Comparison of ENCODE assay signal across 9 cellular contexts in the genomic region with DNA sequence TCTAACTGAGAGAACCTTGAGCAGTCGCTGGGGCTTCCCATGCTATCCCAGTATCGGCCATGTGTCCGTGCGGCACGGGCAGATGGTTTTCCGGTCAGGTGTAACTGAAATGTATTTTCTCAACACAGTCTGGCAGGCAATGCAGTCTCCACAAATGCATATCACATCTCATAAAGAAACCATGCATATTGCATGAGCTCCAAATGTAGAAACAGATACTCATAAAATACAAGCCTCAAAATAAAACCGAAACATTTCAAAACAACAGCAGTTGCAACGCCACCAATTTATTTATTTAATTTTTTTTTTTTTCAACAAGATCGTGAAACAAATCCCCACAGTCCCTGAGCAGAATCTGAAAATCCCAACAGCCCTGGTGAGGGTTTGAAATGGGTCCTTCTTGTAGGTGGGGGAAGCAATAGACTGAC.
DNase-seq lines count a peak whose midpoint lies in the region; ATAC-seq, FAIRE-seq and TF ChIP-seq lines count a peak whose summit lies in the region.
"Had no signal": no experiment of that assay in that cellular context is flagged by ENCODE, and none has a peak within 500 bp of the region (broad histone marks: within the 10 kb centered on the region; RNA-seq: fewer than 3 reads in every experiment).

No MANE protein-coding gene starts in this region.

- no peaks in the 10 kb centered on the region for H3K27me3 ChIP-seq in GM12878 (replicated peaks in 1 of 2; ENCODE audit: control insufficient read depth in 2 of 2, insufficient read depth in 2 of 2, low read length in 1 of 2)
- H3K27me3 ChIP-seq in tibial artery = no peaks in the 10 kb centered on the region
- H3K27me3 ChIP-seq: tibial nerve had no signal

- SMC1A ChIA-PET in GM12878 (lab: Charles Lee; ENCODE audit: uncharacterized antibody, unreplicated experiment) = interaction anchor here (0.7 to 5.2 kb wide), 21 partner anchors 9 to 537 kb away, joined by 3 to 92 read pairs (median 5); no protein-coding TSS in a partner anchor

- intact Hi-C loops in GM12878 (cut with micrococcal nuclease; ENCODE audit: unreplicated experiment) = loop anchor here (2.0 to 10.0 kb wide), 4 partner anchors 39 to 679 kb away; no protein-coding TSS in a partner anchor
- intact Hi-C loops in tibial artery (cut with DNase I; ENCODE audit: low total_unique reads) = no loop called here

- no peaks in the 10 kb centered on the region; a peak in 2 of 4 replicates for H3K36me3 ChIP-seq in GM12878 (ENCODE audit: control insufficient read depth in 2 of 2, insufficient read depth in 2 of 2, low read length in 1 of 2)
- no peaks in the 10 kb centered on the region for H3K36me3 ChIP-seq in tibial artery
- H3K36me3 ChIP-seq: tibial nerve had no signal

- H3K4me1 ChIP-seq in GM12878 (ENCODE audit: control insufficient read depth, insufficient read depth, low read length) (peaks cover 51% of the 10 kb centered on the region), tibial artery (peaks cover 0 to 10% (median 4%) of the 10 kb centered on the region in 4 donors)

- H3K27ac ChIP-seq in GM12878 (ENCODE audit: control insufficient read depth, insufficient read depth) (peak overlapping the region; percentile 75), tibial artery (no peak overlapping the region)
- H3K27ac ChIP-seq: tibial nerve had no signal

- no peaks in the 10 kb centered on the region for H4K20me1 ChIP-seq in GM12878 (ENCODE audit: control insufficient read depth, insufficient read depth)

- no peaks in the 10 kb centered on the region; the same call in 1 of the 3 replicates for H3K9me3 ChIP-seq in GM12878 (replicated peaks; ENCODE audit: control insufficient read depth, insufficient read depth, low read length)
- no peaks in the 10 kb centered on the region for H3K9me3 ChIP-seq in tibial artery
- H3K9me3 ChIP-seq: tibial nerve had no signal

- DNase-seq in GM12892 (ENCODE audit: insufficient read length) (no peak), GM12878 (ENCODE audit: low read depth, low spot score) (peak; percentile 85), tibial artery (no peak), NCI-H1417 (lab: John Stamatoyannopoulos, UW) (no peak), NCI-H748 (lab: John Stamatoyannopoulos, UW; ENCODE audit: unreplicated experiment) (no peak), inferior parietal cortex (ENCODE audit: extremely low spot score) (no peak)

- TF ChIP-seq POLR2A in GM12892 (IDR thresholded peaks at IDR 0.05; ENCODE audit: low read depth, low read length) (no peak), GM12878 (IDR thresholded peaks at IDR 0.05; ENCODE audit: low read depth, low read length) (no peak)

- in situ Hi-C loops in GM12878 (cut with MboI) = no loop called here

- H3K9ac ChIP-seq in GM12878 (ENCODE audit: control insufficient read depth, insufficient read depth, low read length) = peak overlapping the region; percentile 17; the same call in 1 of the 2 replicates

- POLR2A ChIA-PET in GM12878 (lab: Charles Lee) = interaction anchor here (0.6 to 2.8 kb wide), 10 partner anchors 11 to 203 kb away, joined by 3 to 21 read pairs (median 6); no protein-coding TSS in a partner anchor

- H3K4me3 ChIP-seq in GM12878 (peak overlapping the region; percentile 31; the same call in 1 of the 2 replicates), tibial artery (no peak overlapping the region)
- H3K4me3 ChIP-seq: tibial nerve had no signal

- BruUV-seq in GM12878 (replicated peaks; lab: Mats Ljungman, UMichigan) = no TSS peak

- no peak for TF ChIP-seq CTCF in GM12878 (IDR thresholded peaks at IDR 0.05 in 2 of 3, conservative IDR thresholded peaks at IDR 0.05 in 1 of 3; ENCODE audit: control insufficient read depth in 2 of 3, extremely low read depth in 1 of 3, insufficient read depth in 1 of 3, low read depth in 3 of 3, low read length in 3 of 3)
- no peak for TF ChIP-seq CTCF in tibial artery (IDR thresholded peaks at IDR 0.05)

- RAD21 ChIA-PET in GM12878 (lab: Charles Lee; ENCODE audit: unreplicated experiment) = interaction anchor here (0.7 to 5.4 kb wide), 18 partner anchors 9 to 672 kb away, joined by 3 to 27 read pairs (median 6); no protein-coding TSS in a partner anchor

- FAIRE-seq in GM12892 (lab: Jason Lieb, UNC) = peak; percentile 33
- no peak for FAIRE-seq in GM12878 (lab: Jason Lieb, UNC)

- peak in 1 of 2 experiments; percentile 66; a peak in 2 of 4 replicates for TF ChIP-seq EP300 in GM12878 (IDR thresholded peaks at IDR 0.05; ENCODE audit: borderline replicate concordance in 1 of 2, control insufficient read depth in 1 of 2, low read depth in 2 of 2, low read length in 2 of 2)

- peak overlapping the region; percentile 82 for H3K4me2 ChIP-seq in GM12878 (ENCODE audit: control insufficient read depth, insufficient read depth)

- no peaks in the 10 kb centered on the region; the same call in none of the 2 replicates for H3K79me2 ChIP-seq in GM12878 (ENCODE audit: control insufficient read depth, insufficient read depth, low read length)

- TF ChIP-seq RAD21 in GM12878 (IDR thresholded peaks at IDR 0.05; ENCODE audit: insufficient read depth, low read depth, low read length) = no peak

- WGBS in GM12878 (ENCODE audit: insufficient coverage, insufficient replicate concordance, low lambda C conversion rate, missing lambda C conversion rate) = 0% methylated on average over 9 of the region's 9 CpGs

- H2AFZ ChIP-seq in GM12878 (ENCODE audit: control insufficient read depth, low read depth, low read length) = no peak overlapping the region

- peak; percentile 45 for ATAC-seq in GM21423 (IDR thresholded peaks at IDR 0.05; ENCODE audit: unreplicated experiment)
- peak; percentile 52 for ATAC-seq in HG03342 (IDR thresholded peaks at IDR 0.05; ENCODE audit: unreplicated experiment)
- ATAC-seq in GM12878 = peak; percentile 82

- CTCF ChIA-PET in GM12878 (lab: Yijun Ruan, JAX) = interaction anchor here (0.5 to 6.1 kb wide), 14 partner anchors 9 to 670 kb away, joined by 3 to 47 read pairs (median 4); a partner anchor contains a TSS

TF ChIP-seq in GM12878, 131 proteins besides CTCF, POLR2A, EP300 and RAD21 (continues in another document):
- TF ChIP-seq NR2F1 (conservative IDR thresholded peaks at IDR 0.05) = no peak
- no peak for TF ChIP-seq SUPT20H (IDR thresholded peaks at IDR 0.05; ENCODE audit: borderline replicate concordance, control insufficient read depth, low read depth, low read length)
- TF ChIP-seq, protein P1, sequence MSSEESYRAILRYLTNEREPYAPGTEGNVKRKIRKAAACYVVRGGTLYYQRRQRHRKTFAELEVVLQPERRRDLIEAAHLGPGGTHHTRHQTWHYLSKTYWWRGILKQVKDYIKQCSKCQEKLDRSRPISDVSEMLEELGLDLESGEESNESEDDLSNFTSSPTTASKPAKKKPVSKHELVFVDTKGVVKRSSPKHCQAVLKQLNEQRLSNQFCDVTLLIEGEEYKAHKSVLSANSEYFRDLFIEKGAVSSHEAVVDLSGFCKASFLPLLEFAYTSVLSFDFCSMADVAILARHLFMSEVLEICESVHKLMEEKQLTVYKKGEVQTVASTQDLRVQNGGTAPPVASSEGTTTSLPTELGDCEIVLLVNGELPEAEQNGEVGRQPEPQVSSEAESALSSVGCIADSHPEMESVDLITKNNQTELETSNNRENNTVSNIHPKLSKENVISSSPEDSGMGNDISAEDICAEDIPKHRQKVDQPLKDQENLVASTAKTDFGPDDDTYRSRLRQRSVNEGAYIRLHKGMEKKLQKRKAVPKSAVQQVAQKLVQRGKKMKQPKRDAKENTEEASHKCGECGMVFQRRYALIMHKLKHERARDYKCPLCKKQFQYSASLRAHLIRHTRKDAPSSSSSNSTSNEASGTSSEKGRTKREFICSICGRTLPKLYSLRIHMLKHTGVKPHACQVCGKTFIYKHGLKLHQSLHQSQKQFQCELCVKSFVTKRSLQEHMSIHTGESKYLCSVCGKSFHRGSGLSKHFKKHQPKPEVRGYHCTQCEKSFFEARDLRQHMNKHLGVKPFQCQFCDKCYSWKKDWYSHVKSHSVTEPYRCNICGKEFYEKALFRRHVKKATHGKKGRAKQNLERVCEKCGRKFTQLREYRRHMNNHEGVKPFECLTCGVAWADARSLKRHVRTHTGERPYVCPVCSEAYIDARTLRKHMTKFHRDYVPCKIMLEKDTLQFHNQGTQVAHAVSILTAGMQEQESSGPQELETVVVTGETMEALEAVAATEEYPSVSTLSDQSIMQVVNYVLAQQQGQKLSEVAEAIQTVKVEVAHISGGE (CRISPR knock-in tag; IDR thresholded peaks at IDR 0.05) = no peak
- TF ChIP-seq, protein P2, sequence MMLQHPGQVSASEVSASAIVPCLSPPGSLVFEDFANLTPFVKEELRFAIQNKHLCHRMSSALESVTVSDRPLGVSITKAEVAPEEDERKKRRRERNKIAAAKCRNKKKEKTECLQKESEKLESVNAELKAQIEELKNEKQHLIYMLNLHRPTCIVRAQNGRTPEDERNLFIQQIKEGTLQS (IDR thresholded peaks at IDR 0.05; ENCODE audit: borderline replicate concordance, extremely low read depth, low read depth, low read length) = no peak
- peak; percentile 63 for TF ChIP-seq YY1 (IDR thresholded peaks at IDR 0.05; ENCODE audit: low read depth, low read length)
- TF ChIP-seq NR2C2 (IDR thresholded peaks at IDR 0.05; ENCODE audit: borderline replicate concordance, control insufficient read depth, insufficient read length, low read depth) = no peak
